ENCODE assay signal across 1 cellular context in genomic region chr1:151013518-151013917, GRCh38.
TF ChIP-seq lines count a peak whose summit lies in the region.

No MANE protein-coding gene starts in this region.

TF ChIP-seq in HEK293, 187 proteins besides CTCF, POLR2A, EP300 and RAD21 (continued from another document):
- TF ChIP-seq, protein P1, sequence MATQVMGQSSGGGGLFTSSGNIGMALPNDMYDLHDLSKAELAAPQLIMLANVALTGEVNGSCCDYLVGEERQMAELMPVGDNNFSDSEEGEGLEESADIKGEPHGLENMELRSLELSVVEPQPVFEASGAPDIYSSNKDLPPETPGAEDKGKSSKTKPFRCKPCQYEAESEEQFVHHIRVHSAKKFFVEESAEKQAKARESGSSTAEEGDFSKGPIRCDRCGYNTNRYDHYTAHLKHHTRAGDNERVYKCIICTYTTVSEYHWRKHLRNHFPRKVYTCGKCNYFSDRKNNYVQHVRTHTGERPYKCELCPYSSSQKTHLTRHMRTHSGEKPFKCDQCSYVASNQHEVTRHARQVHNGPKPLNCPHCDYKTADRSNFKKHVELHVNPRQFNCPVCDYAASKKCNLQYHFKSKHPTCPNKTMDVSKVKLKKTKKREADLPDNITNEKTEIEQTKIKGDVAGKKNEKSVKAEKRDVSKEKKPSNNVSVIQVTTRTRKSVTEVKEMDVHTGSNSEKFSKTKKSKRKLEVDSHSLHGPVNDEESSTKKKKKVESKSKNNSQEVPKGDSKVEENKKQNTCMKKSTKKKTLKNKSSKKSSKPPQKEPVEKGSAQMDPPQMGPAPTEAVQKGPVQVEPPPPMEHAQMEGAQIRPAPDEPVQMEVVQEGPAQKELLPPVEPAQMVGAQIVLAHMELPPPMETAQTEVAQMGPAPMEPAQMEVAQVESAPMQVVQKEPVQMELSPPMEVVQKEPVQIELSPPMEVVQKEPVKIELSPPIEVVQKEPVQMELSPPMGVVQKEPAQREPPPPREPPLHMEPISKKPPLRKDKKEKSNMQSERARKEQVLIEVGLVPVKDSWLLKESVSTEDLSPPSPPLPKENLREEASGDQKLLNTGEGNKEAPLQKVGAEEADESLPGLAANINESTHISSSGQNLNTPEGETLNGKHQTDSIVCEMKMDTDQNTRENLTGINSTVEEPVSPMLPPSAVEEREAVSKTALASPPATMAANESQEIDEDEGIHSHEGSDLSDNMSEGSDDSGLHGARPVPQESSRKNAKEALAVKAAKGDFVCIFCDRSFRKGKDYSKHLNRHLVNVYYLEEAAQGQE (tag by site-specific recombination; IDR thresholded peaks at IDR 0.05), result no peak
- TF ChIP-seq, protein P2, sequence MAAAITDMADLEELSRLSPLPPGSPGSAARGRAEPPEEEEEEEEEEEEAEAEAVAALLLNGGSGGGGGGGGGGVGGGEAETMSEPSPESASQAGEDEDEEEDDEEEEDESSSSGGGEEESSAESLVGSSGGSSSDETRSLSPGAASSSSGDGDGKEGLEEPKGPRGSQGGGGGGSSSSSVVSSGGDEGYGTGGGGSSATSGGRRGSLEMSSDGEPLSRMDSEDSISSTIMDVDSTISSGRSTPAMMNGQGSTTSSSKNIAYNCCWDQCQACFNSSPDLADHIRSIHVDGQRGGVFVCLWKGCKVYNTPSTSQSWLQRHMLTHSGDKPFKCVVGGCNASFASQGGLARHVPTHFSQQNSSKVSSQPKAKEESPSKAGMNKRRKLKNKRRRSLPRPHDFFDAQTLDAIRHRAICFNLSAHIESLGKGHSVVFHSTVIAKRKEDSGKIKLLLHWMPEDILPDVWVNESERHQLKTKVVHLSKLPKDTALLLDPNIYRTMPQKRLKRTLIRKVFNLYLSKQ (tag by site-specific recombination; IDR thresholded peaks at IDR 0.05; ENCODE audit: borderline replicate concordance), result no peak
- TF ChIP-seq ZNF558 (tag by site-specific recombination; IDR thresholded peaks at IDR 0.05) (no peak), ZFP41 (tag by site-specific recombination; IDR thresholded peaks at IDR 0.05; ENCODE audit: borderline replicate concordance) (no peak), TRIM28 (IDR thresholded peaks at IDR 0.05; ENCODE audit: borderline replicate concordance, low read length) (peak; percentile 74; the same call in 1 of the 2 replicates), ZBTB20 (tag by site-specific recombination; IDR thresholded peaks at IDR 0.05) (no peak), ZNF214 (tag by site-specific recombination; IDR thresholded peaks at IDR 0.05; ENCODE audit: borderline replicate concordance) (no peak), ZBTB8A (tag by site-specific recombination; IDR thresholded peaks at IDR 0.05) (no peak), GLIS1 (tag by site-specific recombination; IDR thresholded peaks at IDR 0.05) (no peak), ZNF132 (tag by site-specific recombination; IDR thresholded peaks at IDR 0.05; ENCODE audit: borderline replicate concordance) (no peak), ZNF585B (tag by site-specific recombination; IDR thresholded peaks at IDR 0.05) (no peak), ZNF350 (tag by site-specific recombination; IDR thresholded peaks at IDR 0.05) (no peak), SALL2 (tag by site-specific recombination; IDR thresholded peaks at IDR 0.05; ENCODE audit: borderline replicate concordance) (no peak), PBX3 (CRISPR knock-in tag; IDR thresholded peaks at IDR 0.05) (no peak), ZNF426 (tag by site-specific recombination; IDR thresholded peaks at IDR 0.05) (no peak), WT1 (tag by site-specific recombination; IDR thresholded peaks at IDR 0.05) (no peak), ZNF274 (IDR thresholded peaks at IDR 0.05; ENCODE audit: low read length) (no peak), ZNF274 (tag by site-specific recombination; IDR thresholded peaks at IDR 0.05; ENCODE audit: borderline replicate concordance) (no peak), ZNF701 (tag by site-specific recombination; IDR thresholded peaks at IDR 0.05) (no peak), GLI4 (tag by site-specific recombination; IDR thresholded peaks at IDR 0.05) (no peak), PRDM4 (tag by site-specific recombination; IDR thresholded peaks at IDR 0.05) (no peak), ZNF394 (tag by site-specific recombination; IDR thresholded peaks at IDR 0.05; ENCODE audit: borderline replicate concordance) (no peak), ZNF292 (tag by site-specific recombination; IDR thresholded peaks at IDR 0.05; ENCODE audit: borderline replicate concordance, low read depth) (no peak), HOXC10 (CRISPR knock-in tag; IDR thresholded peaks at IDR 0.05) (no peak), ZNF555 (tag by site-specific recombination; conservative IDR thresholded peaks at IDR 0.05) (no peak), ZNF266 (tag by site-specific recombination; IDR thresholded peaks at IDR 0.05; ENCODE audit: low read depth) (no peak), GLI2 (tag by site-specific recombination; IDR thresholded peaks at IDR 0.05; ENCODE audit: borderline replicate concordance, low read depth) (no peak), ZNF416 (tag by site-specific recombination; IDR thresholded peaks at IDR 0.05) (no peak), PRDM1 (tag by site-specific recombination; IDR thresholded peaks at IDR 0.05) (peak; percentile 45; the same call in 1 of the 2 replicates), ZNF473 (tag by site-specific recombination; IDR thresholded peaks at IDR 0.05) (no peak)
- TF ChIP-seq, protein P3, sequence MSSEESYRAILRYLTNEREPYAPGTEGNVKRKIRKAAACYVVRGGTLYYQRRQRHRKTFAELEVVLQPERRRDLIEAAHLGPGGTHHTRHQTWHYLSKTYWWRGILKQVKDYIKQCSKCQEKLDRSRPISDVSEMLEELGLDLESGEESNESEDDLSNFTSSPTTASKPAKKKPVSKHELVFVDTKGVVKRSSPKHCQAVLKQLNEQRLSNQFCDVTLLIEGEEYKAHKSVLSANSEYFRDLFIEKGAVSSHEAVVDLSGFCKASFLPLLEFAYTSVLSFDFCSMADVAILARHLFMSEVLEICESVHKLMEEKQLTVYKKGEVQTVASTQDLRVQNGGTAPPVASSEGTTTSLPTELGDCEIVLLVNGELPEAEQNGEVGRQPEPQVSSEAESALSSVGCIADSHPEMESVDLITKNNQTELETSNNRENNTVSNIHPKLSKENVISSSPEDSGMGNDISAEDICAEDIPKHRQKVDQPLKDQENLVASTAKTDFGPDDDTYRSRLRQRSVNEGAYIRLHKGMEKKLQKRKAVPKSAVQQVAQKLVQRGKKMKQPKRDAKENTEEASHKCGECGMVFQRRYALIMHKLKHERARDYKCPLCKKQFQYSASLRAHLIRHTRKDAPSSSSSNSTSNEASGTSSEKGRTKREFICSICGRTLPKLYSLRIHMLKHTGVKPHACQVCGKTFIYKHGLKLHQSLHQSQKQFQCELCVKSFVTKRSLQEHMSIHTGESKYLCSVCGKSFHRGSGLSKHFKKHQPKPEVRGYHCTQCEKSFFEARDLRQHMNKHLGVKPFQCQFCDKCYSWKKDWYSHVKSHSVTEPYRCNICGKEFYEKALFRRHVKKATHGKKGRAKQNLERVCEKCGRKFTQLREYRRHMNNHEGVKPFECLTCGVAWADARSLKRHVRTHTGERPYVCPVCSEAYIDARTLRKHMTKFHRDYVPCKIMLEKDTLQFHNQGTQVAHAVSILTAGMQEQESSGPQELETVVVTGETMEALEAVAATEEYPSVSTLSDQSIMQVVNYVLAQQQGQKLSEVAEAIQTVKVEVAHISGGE (tag by site-specific recombination; conservative IDR thresholded peaks at IDR 0.05; ENCODE audit: low read depth), result no peak
- TF ChIP-seq, protein P4, sequence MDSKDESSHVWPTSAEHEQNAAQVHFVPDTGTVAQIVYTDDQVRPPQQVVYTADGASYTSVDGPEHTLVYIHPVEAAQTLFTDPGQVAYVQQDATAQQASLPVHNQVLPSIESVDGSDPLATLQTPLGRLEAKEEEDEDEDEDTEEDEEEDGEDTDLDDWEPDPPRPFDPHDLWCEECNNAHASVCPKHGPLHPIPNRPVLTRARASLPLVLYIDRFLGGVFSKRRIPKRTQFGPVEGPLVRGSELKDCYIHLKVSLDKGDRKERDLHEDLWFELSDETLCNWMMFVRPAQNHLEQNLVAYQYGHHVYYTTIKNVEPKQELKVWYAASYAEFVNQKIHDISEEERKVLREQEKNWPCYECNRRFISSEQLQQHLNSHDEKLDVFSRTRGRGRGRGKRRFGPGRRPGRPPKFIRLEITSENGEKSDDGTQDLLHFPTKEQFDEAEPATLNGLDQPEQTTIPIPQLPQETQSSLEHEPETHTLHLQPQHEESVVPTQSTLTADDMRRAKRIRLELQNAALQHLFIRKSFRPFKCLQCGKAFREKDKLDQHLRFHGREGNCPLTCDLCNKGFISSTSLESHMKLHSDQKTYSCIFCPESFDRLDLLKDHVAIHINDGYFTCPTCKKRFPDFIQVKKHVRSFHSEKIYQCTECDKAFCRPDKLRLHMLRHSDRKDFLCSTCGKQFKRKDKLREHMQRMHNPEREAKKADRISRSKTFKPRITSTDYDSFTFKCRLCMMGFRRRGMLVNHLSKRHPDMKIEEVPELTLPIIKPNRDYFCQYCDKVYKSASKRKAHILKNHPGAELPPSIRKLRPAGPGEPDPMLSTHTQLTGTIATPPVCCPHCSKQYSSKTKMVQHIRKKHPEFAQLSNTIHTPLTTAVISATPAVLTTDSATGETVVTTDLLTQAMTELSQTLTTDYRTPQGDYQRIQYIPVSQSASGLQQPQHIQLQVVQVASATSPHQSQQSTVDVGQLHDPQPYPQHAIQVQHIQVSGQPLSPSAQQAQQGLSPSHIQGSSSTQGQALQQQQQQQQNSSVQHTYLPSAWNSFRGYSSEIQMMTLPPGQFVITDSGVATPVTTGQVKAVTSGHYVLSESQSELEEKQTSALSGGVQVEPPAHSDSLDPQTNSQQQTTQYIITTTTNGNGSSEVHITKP (tag by site-specific recombination; IDR thresholded peaks at IDR 0.05), result peak; percentile 57
